8 cellular contexts compared by ENCODE assay signal in genomic region chr12:16385779-16386646, GRCh38. TPM values are rescaled to one million over a fixed set of nuclear protein-coding genes. Genes with fewer than 3 reads are reported as not detected.
DNase-seq lines count a peak whose midpoint lies in the region; ATAC-seq and TF ChIP-seq lines count a peak whose summit lies in the region.

No MANE protein-coding gene starts in this region.

- H2AK5ac ChIP-seq in IMR-90 (ENCODE audit: low read depth, low read length) = no peak overlapping the region

- in situ Hi-C loops in IMR-90 (cut with MboI; ENCODE audit: low sequenced_read_pairs) = loop anchor here (10.0 kb wide), 1 partner anchor 1259 kb away; no protein-coding TSS in a partner anchor

- peak; percentile 64 for TF ChIP-seq CTCF in C4-2B (conservative IDR thresholded peaks at IDR 0.05)
- peak; percentile 67 for TF ChIP-seq CTCF in IMR-90 (conservative IDR thresholded peaks at IDR 0.05; ENCODE audit: low read depth, low read length)
- TF ChIP-seq CTCF in fibroblast of villous mesenchyme (IDR thresholded peaks at IDR 0.05; ENCODE audit: insufficient read depth, low read depth, low read length) = peak; percentile 55
- TF ChIP-seq CTCF in progenitor cell of endocrine pancreas (IDR thresholded peaks at IDR 0.05; ENCODE audit: unreplicated experiment) = peak; percentile 74

- no peak overlapping the region for H3K23ac ChIP-seq in IMR-90 (ENCODE audit: low read depth, low read length)

- H3K36me3 Mint-ChIP-seq in progenitor cell of endocrine pancreas (ENCODE audit: insufficient read depth) = peaks cover 8% of the 10 kb centered on the region

- H3K4me3 ChIP-seq in IMR-90 (ENCODE audit: insufficient read depth, low read depth, low read length) (no peak overlapping the region), fibroblast of villous mesenchyme (ENCODE audit: low read depth, low read length) (peak overlapping the region; percentile 29)

- peaks cover 37% of the 10 kb centered on the region for H3K4me1 Mint-ChIP-seq in progenitor cell of endocrine pancreas (ENCODE audit: low read depth)
- no peaks in the 10 kb centered on the region for H3K4me1 Mint-ChIP-seq in stimulated activated naive CD8-positive, alpha-beta T cell treated with anti-CD3 and anti-CD28 coated beads, Interleukin-15, amount 100 ng/mL, for 72 hours

- peaks cover 2% of the 10 kb centered on the region; the same call in 1 of the 2 replicates for H3K4me1 ChIP-seq in IMR-90 (ENCODE audit: control insufficient read depth, insufficient read depth, low read length)

- dilution Hi-C loops in IMR-90 (cut with HindIII; ENCODE audit: low sequenced_read_pairs, unreplicated experiment) = no loop called here

- no peak overlapping the region for H3K4ac ChIP-seq in IMR-90 (ENCODE audit: low read depth, low read length)

- intact Hi-C loops in IMR-90 (cut with micrococcal nuclease) = loop anchor here (1.0 to 2.0 kb wide), 3 partner anchors 221 to 1257 kb away; partner anchors contain the start of gene LMO3

- H2AK9ac ChIP-seq in IMR-90 (replicated peaks; ENCODE audit: low read depth, low read length, poor library complexity) = no peak overlapping the region

- ATAC-seq in IMR-90 (ENCODE audit: low read depth) (peak; percentile 93), GM21576 (IDR thresholded peaks at IDR 0.05; ENCODE audit: unreplicated experiment) (no peak)
- ATAC-seq in stimulated activated naive CD8-positive, alpha-beta T cell treated with anti-CD3 and anti-CD28 coated beads, Interleukin-15, amount 100 ng/mL, for 72 hours = no peak

- POLR2A ChIA-PET in IMR-90 (lab: Charles Lee; ENCODE audit: unreplicated experiment) = no interaction called here

- H4K8ac ChIP-seq in IMR-90 (ENCODE audit: low read depth in 2 of 2, low read length in 2 of 2) = no peak overlapping the region

- no peak overlapping the region for H4K5ac ChIP-seq in IMR-90 (ENCODE audit: low read depth, low read length)

- H2BK15ac ChIP-seq in IMR-90 (ENCODE audit: low read depth, low read length) = no peak overlapping the region

- H2BK120ac ChIP-seq in IMR-90 (ENCODE audit: low read depth, low read length) = no peak overlapping the region

- no peak overlapping the region for H3K27ac Mint-ChIP-seq in progenitor cell of endocrine pancreas
- H3K27ac Mint-ChIP-seq in stimulated activated naive CD8-positive, alpha-beta T cell treated with anti-CD3 and anti-CD28 coated beads, Interleukin-15, amount 100 ng/mL, for 72 hours = no peak overlapping the region

- H3K9ac ChIP-seq in IMR-90 (ENCODE audit: low read depth, low read length) = no peak overlapping the region

- H3K79me1 ChIP-seq in IMR-90 (ENCODE audit: low read depth in 1 of 2, low read length in 2 of 2) = no peaks in the 10 kb centered on the region; a peak in 1 of 4 replicates

- TF ChIP-seq POLR2A in IMR-90 (IDR thresholded peaks at IDR 0.05; ENCODE audit: low read depth, low read length) = no peak

- H3K14ac ChIP-seq in IMR-90 (replicated peaks; ENCODE audit: low read depth, low read length) = no peak overlapping the region

- H2BK20ac ChIP-seq in IMR-90 (ENCODE audit: low read depth, low read length) = no peak overlapping the region

- TF ChIP-seq RAD21 in IMR-90 (IDR thresholded peaks at IDR 0.05; ENCODE audit: low read length) = peak; percentile 74

- H2BK5ac ChIP-seq in IMR-90 (ENCODE audit: low read depth, low read length, poor library complexity, severe bottlenecking) = no peak overlapping the region

- no peak overlapping the region for H3K18ac ChIP-seq in IMR-90 (ENCODE audit: low read depth, low read length)

- peak overlapping the region; percentile 69 for H3K4me2 ChIP-seq in IMR-90 (ENCODE audit: low read depth, low read length)

- no peak overlapping the region for H3K4me3 Mint-ChIP-seq in progenitor cell of endocrine pancreas (ENCODE audit: low read depth)
- no peak overlapping the region for H3K4me3 Mint-ChIP-seq in stimulated activated naive CD8-positive, alpha-beta T cell treated with anti-CD3 and anti-CD28 coated beads, Interleukin-15, amount 100 ng/mL, for 72 hours

- DNase-seq in IMR-90 = peak; percentile 70
- peak; percentile 33 for DNase-seq in RKO (ENCODE audit: low spot score)
- peak; percentile 74 for DNase-seq in fibroblast of villous mesenchyme (ENCODE audit: low read depth)
- DNase-seq in progenitor cell of endocrine pancreas (ENCODE audit: low spot score, unreplicated experiment) = peak; percentile 49
- DNase-seq in stimulated activated naive CD8-positive, alpha-beta T cell treated with anti-CD3 and anti-CD28 coated beads, Interleukin-15, amount 100 ng/mL, for 72 hours = no peak
- no peak for DNase-seq in effector CD8-positive, alpha-beta T cell (lab: John Stamatoyannopoulos, UW)

- H4K20me1 ChIP-seq in IMR-90 (ENCODE audit: insufficient read depth, low read length) = no peaks in the 10 kb centered on the region

- H3K27me3 Mint-ChIP-seq in progenitor cell of endocrine pancreas = no peaks in the 10 kb centered on the region
- H3K27me3 Mint-ChIP-seq in stimulated activated naive CD8-positive, alpha-beta T cell treated with anti-CD3 and anti-CD28 coated beads, Interleukin-15, amount 100 ng/mL, for 72 hours = no peaks in the 10 kb centered on the region

- no peak overlapping the region for H4K91ac ChIP-seq in IMR-90 (ENCODE audit: insufficient read depth, low read depth, low read length)

- H3K27me3 ChIP-seq in IMR-90 (ENCODE audit: control insufficient read depth, insufficient read depth, low read length) = no peaks in the 10 kb centered on the region

- no peak overlapping the region for H3K27ac ChIP-seq in C4-2B
- no peak overlapping the region for H3K27ac ChIP-seq in IMR-90 (ENCODE audit: insufficient read depth, low read length)

- peaks cover 14% of the 10 kb centered on the region for H3K9me3 Mint-ChIP-seq in progenitor cell of endocrine pancreas (ENCODE audit: low read depth)
- H3K9me3 Mint-ChIP-seq in stimulated activated naive CD8-positive, alpha-beta T cell treated with anti-CD3 and anti-CD28 coated beads, Interleukin-15, amount 100 ng/mL, for 72 hours = no peaks in the 10 kb centered on the region

- H3K9me1 ChIP-seq in IMR-90 (ENCODE audit: insufficient read depth, low read length) = no peaks in the 10 kb centered on the region

- H3K36me3 ChIP-seq in IMR-90 (ENCODE audit: control insufficient read depth, insufficient read depth, low read length) = no peaks in the 10 kb centered on the region; the same call in 1 of the 2 replicates

- WGBS in IMR-90 (ENCODE audit: extremely low coverage in 2 of 2, insufficient read length in 1 of 2), 2 experiments = 37% methylated on average over 5 of the region's 13 CpGs; no CpG with 5 or more reads in 1 of the 2 experiments

- H3K56ac ChIP-seq in IMR-90 (ENCODE audit: extremely low read depth, insufficient read depth, low read length) = no peak overlapping the region

- CTCF ChIA-PET in IMR-90 (lab: Yijun Ruan, JAX) = interaction anchor here (0.5 to 1.3 kb wide), 11 partner anchors 9 to 1325 kb away, joined by 3 to 6 read pairs (median 3); no protein-coding TSS in a partner anchor

- H3K9me3 ChIP-seq in IMR-90 (ENCODE audit: control insufficient read depth, insufficient read depth, low read length) = no peaks in the 10 kb centered on the region

- peak overlapping the region; percentile 70 for H2AFZ ChIP-seq in IMR-90 (replicated peaks; ENCODE audit: low read length, poor library complexity)

- no TSS peak for BruUV-seq in IMR-90 (replicated peaks; lab: Mats Ljungman, UMichigan)

TF ChIP-seq in IMR-90, 13 proteins besides CTCF, POLR2A, EP300 and RAD21:
- no peak for TF ChIP-seq NFE2L2 (IDR thresholded peaks at IDR 0.05; ENCODE audit: low read depth, low read length)
- peak; percentile 51 for TF ChIP-seq SMC3 (IDR thresholded peaks at IDR 0.05; ENCODE audit: low read depth, low read length)

RNA-seq across cellular contexts. Expression of gene MGST1, which starts 38.6 kb away (rescaled TPM):
- total RNA-seq in IMR-90 (2012; rRNA removed) (87.2 and 105 TPM in 2 replicates), fibroblast of villous mesenchyme (92.8 and 169 TPM in 2 replicates), progenitor cell of endocrine pancreas (198 and 201 TPM in 2 replicates)
- polyA plus RNA-seq in IMR-90 (2012; rRNA removed) = 260 and 280 TPM in 2 replicates
- polyA plus RNA-seq in IMR-90 (2012; cell fraction: cytosol; rRNA removed) = 124 and 435 TPM in 2 replicates
- polyA plus RNA-seq in IMR-90 (2012; cell fraction: nucleus; rRNA removed; ENCODE audit: low replicate concordance) = 20.5 and 132 TPM in 2 replicates

Comparison
In these comparisons a context has a peak if more than half of its experiments do, and no peak if none do; other contexts are left out.
1. DNase-seq: peak in IMR-90 (single experiment), RKO (single experiment), fibroblast of villous mesenchyme (single experiment) and progenitor cell of endocrine pancreas (single experiment); none in stimulated activated naive CD8-positive, alpha-beta T cell treated with anti-CD3 and anti-CD28 coated beads, Interleukin-15, amount 100 ng/mL, for 72 hours (0 of 2) and effector CD8-positive, alpha-beta T cell (single experiment).
2. Peak in every context shown above with its lines, with median percentiles within 50 percentile points of each other: CTCF ChIP-seq.